Comparison of ENCODE assay signal across 8 cellular contexts in the genomic region with DNA sequence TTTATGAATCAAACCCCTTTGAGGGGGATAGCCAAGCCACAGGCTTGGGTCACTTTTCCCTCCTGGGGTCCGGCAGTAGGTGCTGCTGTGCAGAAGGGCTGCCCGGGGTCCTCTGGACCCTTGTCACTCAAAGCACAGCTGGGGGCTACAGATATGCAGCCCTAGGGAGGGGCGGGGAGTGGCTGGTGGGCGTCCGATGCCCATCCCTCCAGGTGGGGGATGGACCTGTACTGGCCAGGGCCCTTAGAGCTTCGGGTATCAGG. TPM values are rescaled to one million over a fixed set of nuclear protein-coding genes. Genes with fewer than 3 reads are reported as not detected.
A peak's percentile ranks its signal among the peaks of the same experiment; 100 is the strongest.
DNase-seq lines count a peak whose midpoint lies in the region; ATAC-seq and TF ChIP-seq lines count a peak whose summit lies in the region.

No MANE protein-coding gene starts in this region.

- ATAC-seq in HG03196 (IDR thresholded peaks at IDR 0.05; ENCODE audit: unreplicated experiment), result no peak

- no peak for DNase-seq in right atrium auricular region (ENCODE audit: low spot score)
- DNase-seq in cardiac septum (ENCODE audit: low spot score), result no peak
- DNase-seq in choroid plexus epithelial cell (ENCODE audit: low read depth), result no peak
- no peak for DNase-seq in NCI-H446 (lab: John Stamatoyannopoulos, UW)
- no peak for DNase-seq in activated effector memory CD4-positive, alpha-beta T cell treated with Interleukin-2 at 50 U/mL for 16 hours
- DNase-seq in NCI-H524 (lab: John Stamatoyannopoulos, UW), result no peak

- H3K4me3 ChIP-seq in right atrium auricular region (peak overlapping the region; percentile 59 to 69), choroid plexus epithelial cell (ENCODE audit: low read depth, low read length) (peak overlapping the region; percentile 80), muscle layer of duodenum (ENCODE audit: low read depth in 1 of 2, low read length in 2 of 2) (peak overlapping the region; percentile 64 to 73)

- no peak for TF ChIP-seq CTCF in right atrium auricular region (IDR thresholded peaks at IDR 0.05)
- no peak for TF ChIP-seq CTCF in choroid plexus epithelial cell (conservative IDR thresholded peaks at IDR 0.05; ENCODE audit: low read depth, low read length)

- H3K4me1 ChIP-seq in right atrium auricular region (peaks cover 0 to 82% of the 10 kb centered on the region in 2 donors), muscle layer of duodenum (ENCODE audit: control insufficient read depth in 1 of 2, insufficient read depth in 2 of 2, low read length in 2 of 2) (peaks cover 4 to 46% of the 10 kb centered on the region in 2 donors)

- H3K36me3 ChIP-seq in right atrium auricular region, result no peaks in the 10 kb centered on the region
- H3K36me3 ChIP-seq in muscle layer of duodenum (ENCODE audit: control insufficient read depth in 1 of 2, insufficient read depth in 2 of 2, low read length in 2 of 2), result peaks cover 0 to under 1% of the 10 kb centered on the region in 2 donors

- H3K27me3 ChIP-seq in right atrium auricular region (no peaks in the 10 kb centered on the region), muscle layer of duodenum (ENCODE audit: low read depth, low read length) (no peaks in the 10 kb centered on the region)

- H3K9me3 ChIP-seq in right atrium auricular region (no peaks in the 10 kb centered on the region), muscle layer of duodenum (ENCODE audit: control insufficient read depth in 1 of 2, low read length in 2 of 2) (no peaks in the 10 kb centered on the region)

- H3K27ac ChIP-seq in right atrium auricular region (peak overlapping the region; percentile 89 to 93), muscle layer of duodenum (ENCODE audit: low read length) (peak overlapping the region; percentile 63)

- intact Hi-C loops in cardiac septum (cut with DNase I), result no loop called here

RNA-seq across cellular contexts. Expression of gene VASN, which starts 0.6 kb away (rescaled TPM):
- total RNA-seq in right atrium auricular region (10 to 100 TPM; 17.9 to 39.0 TPM), cardiac septum (6.3 TPM)

RNA-seq across cellular contexts. Expression of gene PAM16, which starts 21.1 kb away (rescaled TPM):
- total RNA-seq in right atrium auricular region (10 to 100 TPM; 54.6 to 85.7 TPM), cardiac septum (43.3 TPM)

RNA-seq across cellular contexts. Expression of gene CORO7, which starts 44.1 kb away (rescaled TPM):
- 10 to 100 TPM; 10.3 TPM for total RNA-seq in right atrium auricular region
- 11.9 TPM for total RNA-seq in cardiac septum

RNA-seq across cellular contexts. Expression of gene DNAJA3, which starts 53.4 kb away (rescaled TPM):
- 10 to 100 TPM; 47.6 to 50.5 TPM for total RNA-seq in right atrium auricular region
- total RNA-seq in cardiac septum, result 50.7 TPM

RNA-seq across cellular contexts. Expression of gene GLIS2, which starts 56.4 kb away (rescaled TPM):
- total RNA-seq in right atrium auricular region (10 to 100 TPM; 10.3 to 16.0 TPM), cardiac septum (31.4 TPM)
